Comparison of ENCODE assay signal across 8 cellular contexts in the genomic region with DNA sequence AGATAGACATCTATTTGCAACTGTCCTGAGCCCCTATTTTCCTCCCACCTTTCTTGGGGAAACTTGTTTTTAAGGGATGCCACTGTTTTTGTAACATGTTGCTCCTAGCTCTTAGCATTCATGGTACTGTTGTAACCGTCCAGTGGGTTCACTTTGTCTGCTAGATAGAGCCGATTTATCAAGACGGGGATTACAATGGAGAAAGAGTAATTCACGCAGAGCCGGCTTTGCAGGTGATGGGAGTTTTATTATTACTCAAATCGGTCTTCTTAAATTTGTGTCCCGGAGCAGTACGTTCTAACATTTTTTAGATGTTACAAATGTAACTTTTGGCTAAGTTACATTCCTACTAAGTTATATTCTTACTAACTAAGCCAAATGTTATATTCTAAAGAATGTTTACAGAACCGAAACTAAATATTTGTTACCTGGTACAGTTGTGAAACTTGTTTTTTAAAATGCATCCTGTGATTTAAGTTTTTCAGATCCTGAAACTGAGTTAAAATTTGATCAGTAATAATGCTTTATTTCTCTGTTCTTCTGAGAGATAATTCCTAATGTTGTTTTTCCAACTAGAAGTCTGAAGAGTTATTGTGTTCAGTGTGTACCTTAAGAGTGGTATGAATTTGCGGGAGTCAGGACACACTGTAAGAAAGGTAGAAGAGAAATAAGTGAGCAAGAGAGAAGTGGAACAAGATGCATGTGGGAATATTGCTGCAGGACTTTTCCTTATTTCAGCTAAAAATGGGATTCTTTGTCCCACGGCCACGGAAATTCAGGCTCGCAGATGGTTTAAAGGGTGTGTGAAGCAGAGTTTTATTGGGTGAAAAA. TPM values are rescaled to one million over a fixed set of nuclear protein-coding genes. Genes with fewer than 3 reads are reported as not detected.
A peak's percentile ranks its signal among the peaks of the same experiment; 100 is the strongest.
DNase-seq lines count a peak whose midpoint lies in the region; ATAC-seq and TF ChIP-seq lines count a peak whose summit lies in the region.

No MANE protein-coding gene starts in this region.

- TF ChIP-seq CTCF in cardiac muscle cell (IDR thresholded peaks at IDR 0.05; ENCODE audit: low read depth, low read length) (no peak), stomach (IDR thresholded peaks at IDR 0.05) (no peak)

- H3K27ac Mint-ChIP-seq in activated naive CD4-positive, alpha-beta T cell treated with anti-CD3 and anti-CD28 coated beads, Interleukin-2, amount 50 U/mL, for 72 hours: peak overlapping the region; percentile 97 to 98

- peaks cover 59 to 60% of the 10 kb centered on the region in 2 donors for H3K36me3 Mint-ChIP-seq in activated naive CD4-positive, alpha-beta T cell treated with anti-CD3 and anti-CD28 coated beads, Interleukin-2, amount 50 U/mL, for 72 hours

- H3K27me3 ChIP-seq in cardiac muscle cell (no peaks in the 10 kb centered on the region), iPS-15b (ENCODE audit: control insufficient read depth, insufficient read depth, low read length) (no peaks in the 10 kb centered on the region), stomach (no peaks in the 10 kb centered on the region)

- no peaks in the 10 kb centered on the region for H3K9me3 ChIP-seq in cardiac muscle cell (ENCODE audit: low read depth)
- no peaks in the 10 kb centered on the region for H3K9me3 ChIP-seq in iPS-15b (ENCODE audit: control insufficient read depth, insufficient read depth, low read length)
- no peaks in the 10 kb centered on the region for H3K9me3 ChIP-seq in stomach

- H3K36me3 ChIP-seq in cardiac muscle cell (no peaks in the 10 kb centered on the region), iPS-15b (ENCODE audit: control insufficient read depth, insufficient read depth, low read length) (no peaks in the 10 kb centered on the region), stomach (peaks cover 0 to 6% (median 4%) of the 10 kb centered on the region in 4 donors)

- no peak for TF ChIP-seq EP300 in stomach (IDR thresholded peaks at IDR 0.05)

- DNase-seq in cardiac muscle cell (ENCODE audit: low read depth in 1 of 2, low spot score in 1 of 2) (no peak), cardiac septum (ENCODE audit: low spot score) (no peak), stomach (no peak), NCI-H1694 treated with DMSO at 0.1 percent for 48 hours (lab: John Stamatoyannopoulos, UW) (no peak), midbrain (lab: John Stamatoyannopoulos, UW) (no peak)
- DNase-seq in activated naive CD4-positive, alpha-beta T cell treated with anti-CD3 and anti-CD28 coated beads, Interleukin-2, amount 50 U/mL, for 72 hours (ENCODE audit: low spot score in 2 of 2): no peak

- WGBS in stomach, 5 donors: 10 to 17% (median 11%) methylated on average over 13 of the region's 13 CpGs

- H3K4me1 ChIP-seq in cardiac muscle cell (ENCODE audit: low read depth) (peaks cover 14% of the 10 kb centered on the region), iPS-15b (ENCODE audit: control insufficient read depth, insufficient read depth, low read length) (peaks cover 7% of the 10 kb centered on the region), stomach (peaks cover 0 to 46% (median 25%) of the 10 kb centered on the region in 4 donors)

- H3K27ac ChIP-seq in cardiac muscle cell: peak overlapping the region; percentile 87
- peak overlapping the region; percentile 73 to 91 (median 90) for H3K27ac ChIP-seq in stomach

- no peak for TF ChIP-seq POLR2A in stomach (IDR thresholded peaks at IDR 0.05)

- H3K9ac ChIP-seq in iPS-15b (ENCODE audit: low read depth, low read length): peak overlapping the region; percentile 87

- peak overlapping the region; percentile 55 for H3K4me3 ChIP-seq in cardiac muscle cell
- peak overlapping the region; percentile 87 for H3K4me3 ChIP-seq in iPS-15b (ENCODE audit: low read depth, low read length)
- H3K4me3 ChIP-seq in stomach: peak overlapping the region; percentile 60 to 70 (median 66)

- no peak for ATAC-seq in activated naive CD4-positive, alpha-beta T cell treated with anti-CD3 and anti-CD28 coated beads, Interleukin-2, amount 50 U/mL, for 72 hours
- ATAC-seq in HG03196 (IDR thresholded peaks at IDR 0.05; ENCODE audit: unreplicated experiment): no peak

- intact Hi-C loops in cardiac septum (cut with DNase I): loop anchor here (5.0 to 10.0 kb wide), 3 partner anchors 53 to 216 kb away; partner anchors contain the start of gene CLEC2B
- intact Hi-C loops in stomach (cut with DNase I; ENCODE audit: low total_unique reads): no loop called here

- H3K9me3 Mint-ChIP-seq in activated naive CD4-positive, alpha-beta T cell treated with anti-CD3 and anti-CD28 coated beads, Interleukin-2, amount 50 U/mL, for 72 hours: peaks cover 0 to 6% of the 10 kb centered on the region in 2 donors

RNA-seq across cellular contexts. Expression of gene CLEC2D, which starts 20.6 kb away (rescaled TPM):
- 4.5 and 20.2 TPM in 2 replicates for total RNA-seq in cardiac muscle cell
- polyA plus RNA-seq in cardiac muscle cell: 7.8 and 20.3 TPM in 2 replicates
- total RNA-seq in cardiac septum: 4.7 TPM
- 100 to 1,000 TPM; 182 to 270 TPM for total RNA-seq in activated naive CD4-positive, alpha-beta T cell treated with anti-CD3 and anti-CD28 coated beads, Interleukin-2, amount 50 U/mL, for 72 hours
- total RNA-seq in stomach: 10 to 100 TPM in 4 of 5 donors, not detected in 1; 21.1 to 90.2 (median 32.0) TPM
- 1 to 10 TPM; 2.2 to 6.4 (median 5.1) TPM for polyA plus RNA-seq in stomach

RNA-seq across cellular contexts. Expression of gene KLRB1, which starts 41.2 kb away (rescaled TPM):
- total RNA-seq in cardiac muscle cell: not detected in 2 replicates
- not detected in 2 replicates for polyA plus RNA-seq in cardiac muscle cell
- total RNA-seq in cardiac septum: 0.38 TPM
- total RNA-seq in activated naive CD4-positive, alpha-beta T cell treated with anti-CD3 and anti-CD28 coated beads, Interleukin-2, amount 50 U/mL, for 72 hours: under 1 TPM in 1 of 2 donors, not detected in 1; 0.46 TPM
- 1 to 10 TPM in 1 of 5 donors, under 1 TPM in 1, not detected in 3; 0.87 to 4.4 TPM for total RNA-seq in stomach
- polyA plus RNA-seq in stomach: 1 to 10 TPM in 2 of 3 donors, under 1 TPM in 1; 0.50 to 4.9 (median 1.8) TPM
